15 cellular contexts compared by ENCODE assay signal in genomic region chr11:47723041-47723440, GRCh38.
"Had no signal": no experiment of that assay in that cellular context is flagged by ENCODE, and none has a peak within 500 bp of the region (broad histone marks: within the 10 kb centered on the region; RNA-seq: fewer than 3 reads in every experiment).

No MANE protein-coding gene starts in this region.

- H3K27me3 ChIP-seq: dorsolateral prefrontal cortex, left lung, stomach, testis had no signal

- H3K4me1 ChIP-seq: testis had no signal

- ATAC-seq: activated CD4-positive, CD25-positive, alpha-beta regulatory T cell treated with anti-CD3 and anti-CD28 coated beads, Interleukin-2, amount 50 U/mL, for 24 hours; activated naive CD4-positive, alpha-beta T cell treated with anti-CD3 and anti-CD28 coated beads, Interleukin-2, amount 50 U/mL, for 72 hours; left lung; sciatic nerve had no signal

- DNase-seq: aorta; endodermal cell; islet precursor cell; left lung; mesenchymal stem cell; occipital lobe; stimulated activated CD4-positive, alpha-beta T cell treated with anti-CD3 and anti-CD28 coated beads, Interleukin-1b, Interleukin-23, amount 100 ng/mL, for 48 hours; stomach; SW 1271; testis had no signal

- H3K9me3 ChIP-seq: left lung, stomach, testis had no signal

- FAIRE-seq: frontal cortex had no signal

- H3K4me3 ChIP-seq: dorsolateral prefrontal cortex, left lung, stomach, testis had no signal

- H3K27ac ChIP-seq: left lung, stomach, testis had no signal
